Comparison of ENCODE assay signal across 11 cellular contexts in genomic region chr12:42741771-42742510, GRCh38.
DNase-seq lines count a peak whose midpoint lies in the region; ATAC-seq, FAIRE-seq and TF ChIP-seq lines count a peak whose summit lies in the region.
"Had no signal": no experiment of that assay in that cellular context is flagged by ENCODE, and none has a peak within 500 bp of the region (broad histone marks: within the 10 kb centered on the region; RNA-seq: fewer than 3 reads in every experiment).

No MANE protein-coding gene starts in this region.

- H3K27ac Mint-ChIP-seq in MCF 10A (ENCODE audit: low read depth, unreplicated experiment) (no peak overlapping the region), astrocyte (ENCODE audit: unreplicated experiment) (peak overlapping the region; percentile 89)

- no peak overlapping the region for H3K4me3 ChIP-seq in mammary epithelial cell (replicated peaks in 1 of 3; ENCODE audit: insufficient read depth in 1 of 3, low read depth in 2 of 3, low read length in 3 of 3)
- H3K4me3 ChIP-seq in astrocyte (ENCODE audit: insufficient read depth, low read depth, low read length): no peak overlapping the region
- H3K4me3 ChIP-seq in left ventricle myocardium inferior: peak overlapping the region; percentile 22
- H3K4me3 ChIP-seq in uterus: no peak overlapping the region
- no peak overlapping the region for H3K4me3 ChIP-seq in OCI-LY7 (ENCODE audit: low read depth, low read length, poor library complexity, severe bottlenecking)

- H2AFZ ChIP-seq in mammary epithelial cell (ENCODE audit: low read depth, low read length): no peak overlapping the region
- H2AFZ ChIP-seq in astrocyte (ENCODE audit: low read depth, low read length): no peak overlapping the region
- no peak overlapping the region for H2AFZ ChIP-seq in OCI-LY7 (ENCODE audit: low read length)

- H3K36me3 Mint-ChIP-seq in MCF 10A (ENCODE audit: insufficient read depth, unreplicated experiment) (no peaks in the 10 kb centered on the region), astrocyte (ENCODE audit: low read depth, unreplicated experiment) (peaks cover 2% of the 10 kb centered on the region)

- H3K9me3 Mint-ChIP-seq in MCF 10A (ENCODE audit: unreplicated experiment) (peaks cover 6% of the 10 kb centered on the region), astrocyte (ENCODE audit: unreplicated experiment) (peaks cover 5% of the 10 kb centered on the region)

- no peak overlapping the region for H3K9ac ChIP-seq in mammary epithelial cell (ENCODE audit: insufficient read depth, low read length)
- H3K9ac ChIP-seq in astrocyte (ENCODE audit: low read length): peak overlapping the region; percentile 41

- H3K9me3 ChIP-seq in mammary epithelial cell (replicated peaks; ENCODE audit: insufficient read depth, low read length): peaks cover 13% of the 10 kb centered on the region
- H3K9me3 ChIP-seq in astrocyte (ENCODE audit: insufficient read depth, low read depth, low read length): peaks cover 9% of the 10 kb centered on the region
- H3K9me3 ChIP-seq in left ventricle myocardium inferior (replicated peaks): peaks cover 16% of the 10 kb centered on the region
- H3K9me3 ChIP-seq in uterus: no peaks in the 10 kb centered on the region
- H3K9me3 ChIP-seq in OCI-LY7 (ENCODE audit: low read length): peaks cover 7% of the 10 kb centered on the region; the same call in 1 of the 2 replicates

- peaks cover 22% of the 10 kb centered on the region for H3K4me1 Mint-ChIP-seq in MCF 10A (ENCODE audit: insufficient read depth, unreplicated experiment)
- H3K4me1 Mint-ChIP-seq in astrocyte (ENCODE audit: low read depth, unreplicated experiment): peaks cover 33% of the 10 kb centered on the region

- in situ Hi-C loops in mammary epithelial cell (cut with MboI; ENCODE audit: low sequenced_read_pairs in 2 of 2): no loop called here

- WGBS in mammary epithelial cell (ENCODE audit: low coverage, missing lambda C conversion rate): 82% methylated on average over 7 of the region's 7 CpGs

- H3K27me3 ChIP-seq in mammary epithelial cell (ENCODE audit: insufficient read depth, low read length): no peaks in the 10 kb centered on the region
- H3K27me3 ChIP-seq in astrocyte (ENCODE audit: insufficient read depth, low read length): no peaks in the 10 kb centered on the region
- no peaks in the 10 kb centered on the region for H3K27me3 ChIP-seq in left ventricle myocardium inferior (ENCODE audit: low read depth)
- H3K27me3 ChIP-seq in uterus: no peaks in the 10 kb centered on the region

- H3K4me2 ChIP-seq in mammary epithelial cell (ENCODE audit: insufficient read depth, low read depth, low read length) (no peak overlapping the region), astrocyte (ENCODE audit: low read length) (peak overlapping the region; percentile 48), OCI-LY7 (ENCODE audit: low read length) (no peak overlapping the region)

- no peak for ATAC-seq in HG02840 (IDR thresholded peaks at IDR 0.05; ENCODE audit: low FRiP score, unreplicated experiment)

- H3K27ac ChIP-seq in mammary epithelial cell (ENCODE audit: insufficient read depth, low read depth, low read length) (no peak overlapping the region), astrocyte (ENCODE audit: low read depth, low read length) (peak overlapping the region; percentile 62), left ventricle myocardium inferior (replicated peaks) (peak overlapping the region; percentile 78), uterus (peak overlapping the region; percentile 7 to 47), OCI-LY7 (ENCODE audit: low read depth, low read length, poor library complexity, severe bottlenecking) (no peak overlapping the region)
- H3K27ac ChIP-seq: 22Rv1 had no signal

- intact Hi-C loops in mammary epithelial cell (cut with micrococcal nuclease) (no loop called here), MCF 10A (cut with micrococcal nuclease) (no loop called here), left ventricle myocardium inferior (cut with micrococcal nuclease) (no loop called here), uterus (cut with DNase I; ENCODE audit: low total_unique reads) (no loop called here), OCI-LY7 (cut with micrococcal nuclease; ENCODE audit: unreplicated experiment) (no loop called here)

- CTCF ChIA-PET in mammary epithelial cell (lab: Charles Lee; ENCODE audit: low non-redundant PET) (interaction anchor here (0.6 kb wide), 1 partner anchor 18 kb away, joined by 3 read pairs; no protein-coding TSS in a partner anchor), MCF 10A (lab: Yijun Ruan, JAX) (interaction anchor here (1.4 kb wide), 1 partner anchor 11 kb away, joined by 4 read pairs; no protein-coding TSS in a partner anchor), OCI-LY7 (lab: Charles Lee; ENCODE audit: unreplicated experiment) (no interaction called here)

- H3K9me2 ChIP-seq in OCI-LY7 (ENCODE audit: insufficient read depth, low read length): no peaks in the 10 kb centered on the region

- peaks cover 22% of the 10 kb centered on the region for H3K4me1 ChIP-seq in mammary epithelial cell (ENCODE audit: insufficient read depth, low read length)
- H3K4me1 ChIP-seq in astrocyte (ENCODE audit: insufficient read depth, low read length): peaks cover 21% of the 10 kb centered on the region
- H3K4me1 ChIP-seq in left ventricle myocardium inferior: peaks cover 76% of the 10 kb centered on the region
- no peaks in the 10 kb centered on the region for H3K4me1 ChIP-seq in uterus
- no peaks in the 10 kb centered on the region for H3K4me1 ChIP-seq in OCI-LY7 (ENCODE audit: insufficient read depth, low read length, poor library complexity, severe bottlenecking)

- no peak for TF ChIP-seq CTCF in mammary epithelial cell (conservative IDR thresholded peaks at IDR 0.05 in 1 of 2, IDR thresholded peaks at IDR 0.05 in 1 of 2; ENCODE audit: extremely low read depth in 1 of 2, insufficient read depth in 1 of 2, low read depth in 1 of 2, low read length in 2 of 2)
- TF ChIP-seq CTCF in MCF 10A (IDR thresholded peaks at IDR 0.05; ENCODE audit: unreplicated experiment): no peak
- TF ChIP-seq CTCF in astrocyte (IDR thresholded peaks at IDR 0.05; ENCODE audit: insufficient read depth, low read depth, low read length): no peak
- no peak for TF ChIP-seq CTCF in left ventricle myocardium inferior (IDR thresholded peaks at IDR 0.05; ENCODE audit: borderline replicate concordance)
- no peak for TF ChIP-seq CTCF in uterus (IDR thresholded peaks at IDR 0.05)
- no peak for TF ChIP-seq CTCF in OCI-LY7 (conservative IDR thresholded peaks at IDR 0.05; ENCODE audit: low read length)

- peak; percentile 21 for DNase-seq in mammary epithelial cell
- DNase-seq in MCF 10A (ENCODE audit: unreplicated experiment): no peak
- peak; percentile 84 for DNase-seq in astrocyte (ENCODE audit: low read depth)
- DNase-seq in left ventricle myocardium inferior: no peak
- DNase-seq in uterus: no peak
- no peak for DNase-seq in HK-2 (ENCODE audit: unreplicated experiment)
- DNase-seq in OCI-LY7 (ENCODE audit: low spot score): no peak
- DNase-seq: DMS79, kidney had no signal

- peak; percentile 56 for FAIRE-seq in astrocyte (lab: Jason Lieb, UNC)
- FAIRE-seq: kidney had no signal

- dilution Hi-C loops in mammary epithelial cell (cut with HindIII; ENCODE audit: low sequenced_read_pairs): no loop called here

- H3K4me3 Mint-ChIP-seq in MCF 10A (ENCODE audit: unreplicated experiment) (no peak overlapping the region), astrocyte (ENCODE audit: unreplicated experiment) (peak overlapping the region; percentile 55)

- H4K20me1 ChIP-seq in mammary epithelial cell (ENCODE audit: insufficient read depth, low read length) (no peaks in the 10 kb centered on the region), astrocyte (ENCODE audit: insufficient read depth, low read length) (no peaks in the 10 kb centered on the region), OCI-LY7 (ENCODE audit: insufficient read depth, low read length) (no peaks in the 10 kb centered on the region)

- H3K79me2 ChIP-seq in mammary epithelial cell (ENCODE audit: insufficient read depth, low read length): no peaks in the 10 kb centered on the region
- H3K79me2 ChIP-seq in astrocyte (ENCODE audit: insufficient read depth, low read length): no peaks in the 10 kb centered on the region
- H3K79me2 ChIP-seq in OCI-LY7 (ENCODE audit: insufficient read depth, low read depth, low read length): no peaks in the 10 kb centered on the region

- no peaks in the 10 kb centered on the region for H3K27me3 Mint-ChIP-seq in MCF 10A (ENCODE audit: insufficient read depth, unreplicated experiment)
- H3K27me3 Mint-ChIP-seq in astrocyte (ENCODE audit: low read depth, unreplicated experiment): no peaks in the 10 kb centered on the region

- POLR2A ChIA-PET in MCF 10A (lab: Yijun Ruan, JAX): interaction anchor here (1.2 kb wide), 1 partner anchor 11 kb away, joined by 3 read pairs; no protein-coding TSS in a partner anchor
- POLR2A ChIA-PET in OCI-LY7 (lab: Charles Lee): interaction anchor here (0.6 to 1.4 kb wide), 2 partner anchors 787 to 884 kb away, joined by 3 to 4 read pairs; no protein-coding TSS in a partner anchor

- no TSS peak for BruUV-seq in mammary epithelial cell (replicated peaks; lab: Mats Ljungman, UMichigan)
- BruUV-seq in MCF 10A (replicated peaks; lab: Mats Ljungman, UMichigan): no TSS peak
- BruUV-seq in OCI-LY7 (replicated peaks; lab: Mats Ljungman, UMichigan): no TSS peak

- H3K36me3 ChIP-seq in mammary epithelial cell (ENCODE audit: insufficient read depth, low read length) (no peaks in the 10 kb centered on the region), astrocyte (ENCODE audit: insufficient read depth, low read length) (no peaks in the 10 kb centered on the region), left ventricle myocardium inferior (no peaks in the 10 kb centered on the region), uterus (no peaks in the 10 kb centered on the region), OCI-LY7 (ENCODE audit: insufficient read depth, low read length) (no peaks in the 10 kb centered on the region)

- no peak for TF ChIP-seq POLR2A in uterus (IDR thresholded peaks at IDR 0.05)

Comparison
In these comparisons a context has a peak if more than half of its experiments do, and no peak if none do; other contexts are left out.
1. DNase-seq: peak in mammary epithelial cell (single experiment) and astrocyte (single experiment); none in MCF 10A (single experiment), left ventricle myocardium inferior (single experiment), uterus (0 of 2), HK-2 (single experiment) and OCI-LY7 (single experiment).
2. H3K27ac ChIP-seq: peak in astrocyte (single experiment), left ventricle myocardium inferior (single experiment) and uterus (2 of 2); none in mammary epithelial cell (single experiment) and OCI-LY7 (single experiment).